Comparison of ENCODE assay signal across 8 cellular contexts in the genomic region with DNA sequence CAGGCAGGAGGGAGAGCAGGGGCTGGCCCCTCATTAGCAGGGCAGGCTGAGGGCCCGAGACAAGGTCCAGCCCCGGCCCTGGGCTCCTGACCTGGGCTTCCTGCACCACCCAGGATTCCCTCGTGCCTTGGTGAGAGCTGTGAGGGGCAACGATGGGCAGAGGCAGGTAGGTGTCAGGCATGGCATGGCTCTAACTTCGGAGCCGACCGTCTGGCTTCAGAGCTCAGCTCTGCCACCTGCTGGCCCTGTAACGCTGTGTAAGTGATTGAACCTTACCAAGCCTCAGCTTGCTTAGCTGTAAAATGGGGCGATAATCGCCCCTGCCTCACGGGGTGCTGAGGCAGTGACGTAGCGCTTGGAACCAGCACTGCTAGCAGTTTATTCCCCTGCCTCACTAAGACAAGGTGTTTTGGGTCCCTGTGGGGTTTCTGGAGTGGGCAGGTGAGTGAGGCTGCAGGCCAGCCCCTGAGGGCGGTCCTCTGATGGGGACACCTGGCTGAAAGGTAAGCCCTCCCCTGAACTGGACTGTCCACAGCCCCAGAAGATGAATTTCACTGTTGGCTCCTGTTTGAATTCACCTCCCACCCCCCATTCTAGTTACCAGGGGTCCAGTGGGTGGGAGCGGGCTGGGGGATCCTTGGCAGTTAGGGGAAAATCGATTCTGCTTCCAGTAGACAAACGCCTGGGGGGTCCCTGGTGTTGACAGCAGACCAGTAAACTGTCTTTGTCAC.
DNase-seq lines count a peak whose midpoint lies in the region; ATAC-seq and TF ChIP-seq lines count a peak whose summit lies in the region.

No MANE protein-coding gene starts in this region.

- no peaks in the 10 kb centered on the region for H3K4me1 Mint-ChIP-seq in activated T-helper 1 cell treated with anti-CD3 and anti-CD28 coated beads, Interleukin-12 subunit alpha, Interleukin-12 subunit beta, Interleukin-2, Interleukin-4 antibody, amounts not matched to agents 30 ng/mL and 10 ng/mL and 1 ng/mL, durations not matched to agents 14 hours and 24 hours and 36 hours (ENCODE audit: low read depth)

- H3K4me3 Mint-ChIP-seq in activated T-helper 1 cell treated with anti-CD3 and anti-CD28 coated beads, Interleukin-12 subunit alpha, Interleukin-12 subunit beta, Interleukin-2, Interleukin-4 antibody, amounts not matched to agents 30 ng/mL and 10 ng/mL and 1 ng/mL, durations not matched to agents 14 hours and 24 hours and 36 hours = no peak overlapping the region

- no peaks in the 10 kb centered on the region for H3K36me3 ChIP-seq in spleen

- no peak overlapping the region for H3K27ac ChIP-seq in spleen

- peak in 9 of 11 experiments; percentile 37 to 72 (median 56) for TF ChIP-seq CTCF in spleen (IDR thresholded peaks at IDR 0.05 in 8 of 11, conservative IDR thresholded peaks at IDR 0.05 in 3 of 11)

- H3K36me3 Mint-ChIP-seq in activated T-helper 1 cell treated with anti-CD3 and anti-CD28 coated beads, Interleukin-12 subunit alpha, Interleukin-12 subunit beta, Interleukin-2, Interleukin-4 antibody, amounts not matched to agents 30 ng/mL and 10 ng/mL and 1 ng/mL, durations not matched to agents 14 hours and 24 hours and 36 hours (ENCODE audit: low read depth) = no peaks in the 10 kb centered on the region

- DNase-seq in NCI-H1092 treated with DMSO at 0.1 percent for 48 hours (lab: John Stamatoyannopoulos, UW) = peak; percentile 43
- no peak for DNase-seq in NCI-H1092 (lab: John Stamatoyannopoulos, UW)
- DNase-seq in NCI-H1436 treated with DMSO at 0.1 percent for 48 hours (lab: John Stamatoyannopoulos, UW) = peak; percentile 30
- peak; percentile 20 for DNase-seq in activated T-helper 1 cell treated with anti-CD3 and anti-CD28 coated beads, Interleukin-12 subunit alpha, Interleukin-12 subunit beta, Interleukin-2, Interleukin-4 antibody, amounts not matched to agents 30 ng/mL and 10 ng/mL and 1 ng/mL, durations not matched to agents 14 hours and 24 hours and 36 hours (ENCODE audit: low spot score)
- peak; percentile 67 for DNase-seq in Right ventricle myocardium superior
- peak; percentile 85 for DNase-seq in spleen
- DNase-seq in MV-4-11 (lab: John Stamatoyannopoulos, UW) = no peak

- H3K4me1 ChIP-seq in spleen = no peaks in the 10 kb centered on the region

- 53 to 65% (median 57%) methylated on average over 13 to 17 of the region's 17 CpGs for WGBS in spleen, 5 donors

- ATAC-seq in Right ventricle myocardium superior (ENCODE audit: poor library complexity) (peak; percentile 47), HG02973 (IDR thresholded peaks at IDR 0.05; ENCODE audit: unreplicated experiment) (no peak)

- no peaks in the 10 kb centered on the region for H3K9me3 Mint-ChIP-seq in activated T-helper 1 cell treated with anti-CD3 and anti-CD28 coated beads, Interleukin-12 subunit alpha, Interleukin-12 subunit beta, Interleukin-2, Interleukin-4 antibody, amounts not matched to agents 30 ng/mL and 10 ng/mL and 1 ng/mL, durations not matched to agents 14 hours and 24 hours and 36 hours

- TF ChIP-seq POLR2A in spleen (IDR thresholded peaks at IDR 0.05) = no peak

- no peak overlapping the region for H3K4me3 ChIP-seq in spleen

- peaks cover 0 to 10% (median 0%) of the 10 kb centered on the region in 7 donors for H3K27me3 ChIP-seq in spleen (replicated peaks in 1 of 7)

- intact Hi-C loops in activated T-helper 1 cell treated with anti-CD3 and anti-CD28 coated beads, Interleukin-12 subunit alpha, Interleukin-12 subunit beta, Interleukin-2, Interleukin-4 antibody, amounts not matched to agents 30 ng/mL and 10 ng/mL and 1 ng/mL, durations not matched to agents 14 hours and 24 hours and 36 hours (cut with micrococcal nuclease) = loop anchor here (1.0 kb wide), 1 partner anchor 313 kb away; no protein-coding TSS in a partner anchor
- intact Hi-C loops in Right ventricle myocardium superior (cut with DNase I) = no loop called here
- intact Hi-C loops in spleen (cut with DNase I; ENCODE audit: low total_unique reads) = no loop called here

- no peak overlapping the region for H3K27ac Mint-ChIP-seq in activated T-helper 1 cell treated with anti-CD3 and anti-CD28 coated beads, Interleukin-12 subunit alpha, Interleukin-12 subunit beta, Interleukin-2, Interleukin-4 antibody, amounts not matched to agents 30 ng/mL and 10 ng/mL and 1 ng/mL, durations not matched to agents 14 hours and 24 hours and 36 hours

- H3K9me3 ChIP-seq in spleen = no peaks in the 10 kb centered on the region

- no peaks in the 10 kb centered on the region for H3K27me3 Mint-ChIP-seq in activated T-helper 1 cell treated with anti-CD3 and anti-CD28 coated beads, Interleukin-12 subunit alpha, Interleukin-12 subunit beta, Interleukin-2, Interleukin-4 antibody, amounts not matched to agents 30 ng/mL and 10 ng/mL and 1 ng/mL, durations not matched to agents 14 hours and 24 hours and 36 hours (ENCODE audit: insufficient read depth)

Comparison
In these comparisons a context has a peak if more than half of its experiments do, and no peak if none do; other contexts are left out.
1. DNase-seq: peak in NCI-H1092 treated with DMSO at 0.1 percent for 48 hours (single experiment), NCI-H1436 treated with DMSO at 0.1 percent for 48 hours (single experiment), activated T-helper 1 cell treated with anti-CD3 and anti-CD28 coated beads, Interleukin-12 subunit alpha, Interleukin-12 subunit beta, Interleukin-2, Interleukin-4 antibody, amounts not matched to agents 30 ng/mL and 10 ng/mL and 1 ng/mL, durations not matched to agents 14 hours and 24 hours and 36 hours (single experiment), Right ventricle myocardium superior (single experiment) and spleen (single experiment); none in NCI-H1092 (single experiment) and MV-4-11 (single experiment).